17 cellular contexts compared by ENCODE assay signal in genomic region chr11:971731-972365, GRCh38. TPM values are rescaled to one million over a fixed set of nuclear protein-coding genes. Genes with fewer than 3 reads are reported as not detected.
A peak's percentile ranks its signal among the peaks of the same experiment; 100 is the strongest.
DNase-seq lines count a peak whose midpoint lies in the region; ATAC-seq, FAIRE-seq and TF ChIP-seq lines count a peak whose summit lies in the region.
"Had no signal": no experiment of that assay in that cellular context is flagged by ENCODE, and none has a peak within 500 bp of the region (broad histone marks: within the 10 kb centered on the region; RNA-seq: fewer than 3 reads in every experiment).

No MANE protein-coding gene starts in this region.

- CTCF ChIA-PET in CD8-positive, alpha-beta T cell (lab: Charles Lee): no interaction called here

- H3K36me3 ChIP-seq in BLaER1: peaks cover 39% of the 10 kb centered on the region
- peaks cover 12% of the 10 kb centered on the region for H3K36me3 ChIP-seq in CD8-positive, alpha-beta T cell (ENCODE audit: insufficient read depth, low read length)

- DNase-seq in CD8-positive, alpha-beta T cell: no peak
- no peak for DNase-seq in T-helper 17 cell
- DNase-seq in occipital lobe (lab: John Stamatoyannopoulos, UW): peak; percentile 59
- no peak for DNase-seq in urothelium cell line (ENCODE audit: low spot score)
- no peak for DNase-seq in glomerular visceral epithelial cell (ENCODE audit: extremely low spot score)
- DNase-seq: DMS79, NCI-H146, NCI-H524 had no signal

- H3K27me3 ChIP-seq in BLaER1: no peaks in the 10 kb centered on the region
- H3K27me3 ChIP-seq in CD8-positive, alpha-beta T cell (ENCODE audit: insufficient read depth, low read length): no peaks in the 10 kb centered on the region

- peaks cover 55% of the 10 kb centered on the region for H3K36me3 Mint-ChIP-seq in CD8-positive, alpha-beta T cell
- H3K36me3 Mint-ChIP-seq in T-helper 17 cell (ENCODE audit: low read depth): peaks cover 7% of the 10 kb centered on the region

- H3K27me3 Mint-ChIP-seq in CD8-positive, alpha-beta T cell (ENCODE audit: low read depth): no peaks in the 10 kb centered on the region
- H3K27me3 Mint-ChIP-seq in T-helper 17 cell: no peaks in the 10 kb centered on the region

- H3K27ac Mint-ChIP-seq in CD8-positive, alpha-beta T cell: peak overlapping the region; percentile 49
- peak overlapping the region; percentile 84 for H3K27ac Mint-ChIP-seq in T-helper 17 cell

- FAIRE-seq in urothelium cell line (lab: Jason Lieb, UNC): no peak
- FAIRE-seq: A549, D721Med had no signal

- peaks cover 42% of the 10 kb centered on the region for H3K4me1 Mint-ChIP-seq in CD8-positive, alpha-beta T cell (ENCODE audit: low read depth)
- H3K4me1 Mint-ChIP-seq in T-helper 17 cell: peaks cover 19% of the 10 kb centered on the region

- no peak overlapping the region for H3K4me3 Mint-ChIP-seq in CD8-positive, alpha-beta T cell
- peak overlapping the region; percentile 59 for H3K4me3 Mint-ChIP-seq in T-helper 17 cell

- ATAC-seq in CD8-positive, alpha-beta T cell: no peak
- ATAC-seq in T-helper 17 cell (no peak), GM18858 (IDR thresholded peaks at IDR 0.05; ENCODE audit: unreplicated experiment) (no peak)
- ATAC-seq: A549, HCT116, Panc1, Right ventricle myocardium inferior had no signal

- peak overlapping the region; percentile 76 for H3K27ac ChIP-seq in BLaER1
- H3K27ac ChIP-seq in CD8-positive, alpha-beta T cell (ENCODE audit: low read depth, low read length): no peak overlapping the region
- H3K27ac ChIP-seq: C4-2B, KMS-11 had no signal

- peaks cover 93% of the 10 kb centered on the region for H3K4me1 ChIP-seq in BLaER1
- H3K4me1 ChIP-seq in CD8-positive, alpha-beta T cell (ENCODE audit: insufficient read depth, low read length): peaks cover 27% of the 10 kb centered on the region

- POLR2A ChIA-PET in CD8-positive, alpha-beta T cell (lab: Charles Lee): no interaction called here

- intact Hi-C loops in CD8-positive, alpha-beta T cell (cut with DNase I, micrococcal nuclease): loop anchor here (5.0 kb wide), 1 partner anchor 45 kb away; the partner anchor contains the start of gene AP2A2 (in 2 of the 2)

- H3K9me3 Mint-ChIP-seq in CD8-positive, alpha-beta T cell: no peaks in the 10 kb centered on the region

- peak overlapping the region; percentile 87 for H3K4me2 ChIP-seq in BLaER1
- H3K4me2 ChIP-seq: A549, KMS-11 had no signal

- peaks cover 89% of the 10 kb centered on the region for H4K20me1 ChIP-seq in BLaER1

- no peak overlapping the region; the same call in 1 of the 2 replicates for H3K4me3 ChIP-seq in BLaER1
- no peak overlapping the region for H3K4me3 ChIP-seq in CD8-positive, alpha-beta T cell (ENCODE audit: low read depth, low read length)
- H3K4me3 ChIP-seq: A549 had no signal

- H3K9ac ChIP-seq in BLaER1: peak overlapping the region; percentile 44
- H3K9ac ChIP-seq: KMS-11 had no signal

- H3K9me3 ChIP-seq in BLaER1 (no peaks in the 10 kb centered on the region), T-helper 17 cell (ENCODE audit: control insufficient read depth, low read length, poor library complexity, severe bottlenecking) (no peaks in the 10 kb centered on the region)
- no peaks in the 10 kb centered on the region for H3K9me3 ChIP-seq in CD8-positive, alpha-beta T cell (ENCODE audit: low read length)
- H3K9me3 ChIP-seq: A549 had no signal

- no peak for TF ChIP-seq CTCF in CD8-positive, alpha-beta T cell (IDR thresholded peaks at IDR 0.05)

RNA-seq across cellular contexts. Expression of gene AP2A2, which starts 46.2 kb away (rescaled TPM):
- total RNA-seq in CD8-positive, alpha-beta T cell: 10 to 100 TPM; 38.6 to 44.3 TPM
- 10 to 100 TPM; 71.1 to 74.0 TPM for total RNA-seq in T-helper 17 cell
- total RNA-seq in occipital lobe: 35.6 TPM
